ENCODE assay signal across 27 cellular contexts in genomic region chr6:37919417-37920157, GRCh38.
DNase-seq lines count a peak whose midpoint lies in the region; FAIRE-seq and TF ChIP-seq lines count a peak whose summit lies in the region.
"Had no signal": no experiment of that assay in that cellular context is flagged by ENCODE, and none has a peak within 500 bp of the region (broad histone marks: within the 10 kb centered on the region; RNA-seq: fewer than 3 reads in every experiment).

No MANE protein-coding gene starts in this region.

- TF ChIP-seq CTCF in HEK293 (tag by site-specific recombination; IDR thresholded peaks at IDR 0.05) (no peak), astrocyte (IDR thresholded peaks at IDR 0.05; ENCODE audit: insufficient read depth, low read depth, low read length) (no peak), fibroblast of villous mesenchyme (IDR thresholded peaks at IDR 0.05; ENCODE audit: insufficient read depth, low read depth, low read length) (no peak), prostate gland (IDR thresholded peaks at IDR 0.05) (no peak)

- H3K9me3 ChIP-seq in HEK293 (ENCODE audit: control insufficient read depth, insufficient read depth, low read depth, low read length) (no peaks in the 10 kb centered on the region), astrocyte (ENCODE audit: insufficient read depth, low read depth, low read length) (no peaks in the 10 kb centered on the region), prostate gland (no peaks in the 10 kb centered on the region)
- H3K9me3 ChIP-seq: heart right ventricle, ovary had no signal

- H4K20me1 ChIP-seq in astrocyte (ENCODE audit: insufficient read depth, low read length) = peaks cover 86% of the 10 kb centered on the region

- CTCF ChIA-PET in HEK293 (lab: Yijun Ruan, JAX) = interaction anchor here (0.6 kb wide), 2 partner anchors 32 to 60 kb away, joined by 3 read pairs; no protein-coding TSS in a partner anchor

- H3K79me2 ChIP-seq in astrocyte (ENCODE audit: insufficient read depth, low read length) = peaks cover 96% of the 10 kb centered on the region

- H3K27ac Mint-ChIP-seq in astrocyte (ENCODE audit: unreplicated experiment) (peak overlapping the region; percentile 54), immature natural killer cell (no peak overlapping the region)
- H3K27ac Mint-ChIP-seq: activated naive CD8-positive, alpha-beta T cell treated with anti-CD3 and anti-CD28 coated beads, Interleukin-2, amount 50 U/mL, for 24 hours; naive thymus-derived CD4-positive, alpha-beta T cell had no signal

- H3K4me1 Mint-ChIP-seq in astrocyte (ENCODE audit: low read depth, unreplicated experiment) (peaks cover 16% of the 10 kb centered on the region), immature natural killer cell (peaks cover 52 to 76% of the 10 kb centered on the region in 2 donors)

- intact Hi-C loops in prostate gland (cut with DNase I) = loop anchor here (2.0 kb wide), 1 partner anchor 75 kb away; no protein-coding TSS in a partner anchor

- H3K9me3 Mint-ChIP-seq in astrocyte (ENCODE audit: unreplicated experiment) (no peaks in the 10 kb centered on the region), immature natural killer cell (no peaks in the 10 kb centered on the region)
- H3K9me3 Mint-ChIP-seq: CD4-positive, CD25-positive, alpha-beta regulatory T cell; naive thymus-derived CD4-positive, alpha-beta T cell; type B pancreatic cell had no signal

- no peak overlapping the region for H3K9ac ChIP-seq in astrocyte (ENCODE audit: low read length)
- H3K9ac ChIP-seq: KMS-11 had no signal

- H3K4me3 ChIP-seq in HEK293 (ENCODE audit: low read depth, low read length) (no peak overlapping the region), astrocyte (ENCODE audit: insufficient read depth, low read depth, low read length) (no peak overlapping the region), fibroblast of villous mesenchyme (ENCODE audit: low read depth, low read length) (no peak overlapping the region), prostate gland (no peak overlapping the region)
- H3K4me3 ChIP-seq: cardiac muscle cell, heart right ventricle, ovary had no signal

- H3K36me3 ChIP-seq in HEK293 (ENCODE audit: control insufficient read depth in 2 of 2, insufficient read depth in 1 of 2, low read length in 2 of 2) (no peaks in the 10 kb centered on the region), astrocyte (ENCODE audit: insufficient read depth, low read length) (no peaks in the 10 kb centered on the region), prostate gland (no peaks in the 10 kb centered on the region)
- H3K36me3 ChIP-seq: cardiac muscle cell, ovary had no signal

- POLR2A ChIA-PET in HEK293 (lab: Yijun Ruan, JAX) = no interaction called here

- no peak for FAIRE-seq in astrocyte (lab: Jason Lieb, UNC)
- FAIRE-seq: A204.1, islet of Langerhans, RCC 7860 had no signal

- H3K36me3 Mint-ChIP-seq in astrocyte (ENCODE audit: low read depth, unreplicated experiment) = peaks cover 12% of the 10 kb centered on the region
- H3K36me3 Mint-ChIP-seq in immature natural killer cell = peaks cover 0 to 4% (median 4%) of the 10 kb centered on the region in 3 donors

- H3K27me3 Mint-ChIP-seq in astrocyte (ENCODE audit: low read depth, unreplicated experiment) (no peaks in the 10 kb centered on the region), immature natural killer cell (ENCODE audit: low read depth in 3 of 3) (peaks cover 0 to 2% (median 0%) of the 10 kb centered on the region in 3 donors)
- H3K27me3 Mint-ChIP-seq: activated naive CD8-positive, alpha-beta T cell treated with anti-CD3 and anti-CD28 coated beads, Interleukin-2, amount 50 U/mL, for 24 hours; CD4-positive, CD25-positive, alpha-beta regulatory T cell; naive thymus-derived CD4-positive, alpha-beta T cell; type B pancreatic cell had no signal

- H3K27me3 ChIP-seq in astrocyte (ENCODE audit: insufficient read depth, low read length) = no peaks in the 10 kb centered on the region
- H3K27me3 ChIP-seq in prostate gland (replicated peaks; ENCODE audit: insufficient read depth) = no peaks in the 10 kb centered on the region
- H3K27me3 ChIP-seq: cardiac muscle cell, heart right ventricle, ovary had no signal

- no peak overlapping the region for H3K4me2 ChIP-seq in astrocyte (ENCODE audit: low read length)
- H3K4me2 ChIP-seq: KMS-11 had no signal

- no peak for TF ChIP-seq POLR2A in prostate gland (IDR thresholded peaks at IDR 0.05)

- 87% methylated on average over 3 of the region's 3 CpGs for WGBS in prostate gland

- H3K4me3 Mint-ChIP-seq in astrocyte (ENCODE audit: unreplicated experiment) (no peak overlapping the region), immature natural killer cell (no peak overlapping the region)
- H3K4me3 Mint-ChIP-seq: activated naive CD8-positive, alpha-beta T cell treated with anti-CD3 and anti-CD28 coated beads, Interleukin-2, amount 50 U/mL, for 24 hours; type B pancreatic cell had no signal

- H3K4me1 ChIP-seq in HEK293 (ENCODE audit: control insufficient read depth, insufficient read depth, low read length) (peaks cover 11% of the 10 kb centered on the region), astrocyte (ENCODE audit: insufficient read depth, low read length) (no peaks in the 10 kb centered on the region), prostate gland (replicated peaks) (no peaks in the 10 kb centered on the region)

- DNase-seq in AG08395 (ENCODE audit: low spot score) = peak; percentile 41
- peak; percentile 77 for DNase-seq in astrocyte (ENCODE audit: low read depth)
- peak; percentile 73 for DNase-seq in fibroblast of villous mesenchyme (ENCODE audit: low read depth)
- no peak for DNase-seq in SHP77 (lab: John Stamatoyannopoulos, UW)
- DNase-seq in immature natural killer cell = no peak
- no peak for DNase-seq in NCI-H2196 (lab: John Stamatoyannopoulos, UW; ENCODE audit: unreplicated experiment)
- no peak for DNase-seq in prostate gland (ENCODE audit: low spot score)
- DNase-seq: activated CD4-positive, alpha-beta T cell treated with anti-CD3 and anti-CD28 coated beads for 4 hours; activated naive CD8-positive, alpha-beta T cell treated with anti-CD3 and anti-CD28 coated beads, Interleukin-2, amount 50 U/mL, for 24 hours; CD4-positive, CD25-positive, alpha-beta regulatory T cell; heart right ventricle; mammary epithelial cell; naive thymus-derived CD4-positive, alpha-beta T cell; NCI-H1092; NCI-H2029 treated with DMSO at 0.1 percent for 48 hours; NCI-H510A; NK-92 treated with Interleukin-12 subunit alpha and Interleukin-12 subunit beta, amount 100 ng/mL, for 24 hours; ovary; stimulated activated CD4-positive, alpha-beta T cell treated with anti-CD3 and anti-CD28 coated beads, Interleukin-1b, Interleukin-23, amount 100 ng/mL, for 48 hours; stimulated activated naive CD8-positive, alpha-beta T cell treated with anti-CD3 and anti-CD28 coated beads, Interleukin-15, Interleukin-2, amounts not matched to agents 100 U/mL and 50 U/mL, for 24 hours had no signal

- no peak overlapping the region for H2AFZ ChIP-seq in astrocyte (ENCODE audit: low read depth, low read length)

- no peak overlapping the region for H3K27ac ChIP-seq in HEK293 (ENCODE audit: extremely low read depth, low read depth, low read length)
- no peak overlapping the region for H3K27ac ChIP-seq in astrocyte (ENCODE audit: low read depth, low read length)
- no peak overlapping the region for H3K27ac ChIP-seq in prostate gland
- H3K27ac ChIP-seq: cardiac muscle cell, heart right ventricle, KMS-11, ovary had no signal

TF ChIP-seq in HEK293, 187 proteins besides CTCF, POLR2A, EP300 and RAD21 (continues in another document):
- TF ChIP-seq ZNF366 (tag by site-specific recombination; conservative IDR thresholded peaks at IDR 0.05) (0 out of 2 replicates have a peak, but pooled peaks have one; percentile 11), ZNF629 (tag by site-specific recombination; IDR thresholded peaks at IDR 0.05) (peak; percentile 92), ZNF639 (tag by site-specific recombination; IDR thresholded peaks at IDR 0.05) (no peak), ZNF174 (tag by site-specific recombination; IDR thresholded peaks at IDR 0.05) (no peak), SP3 (tag by site-specific recombination; IDR thresholded peaks at IDR 0.05) (no peak), ATF2 (tag by site-specific recombination; IDR thresholded peaks at IDR 0.05; ENCODE audit: low read depth) (peak; percentile 92), ZNF610 (tag by site-specific recombination; IDR thresholded peaks at IDR 0.05; ENCODE audit: borderline replicate concordance) (no peak), ZBTB21 (tag by site-specific recombination; IDR thresholded peaks at IDR 0.05) (peak; percentile 91), ZSCAN16 (tag by site-specific recombination; IDR thresholded peaks at IDR 0.05) (no peak), ZNF335 (tag by site-specific recombination; conservative IDR thresholded peaks at IDR 0.05) (0 out of 2 replicates have a peak, but pooled peaks have one; percentile 20)

Comparison
In these comparisons a context has a peak if more than half of its experiments do, and no peak if none do; other contexts are left out.
1. DNase-seq: peak in AG08395 (single experiment), astrocyte (single experiment) and fibroblast of villous mesenchyme (single experiment); none in SHP77 (0 of 2), immature natural killer cell (0 of 3), NCI-H2196 (single experiment) and prostate gland (single experiment).